8 cellular contexts compared by ENCODE assay signal in genomic region chr2:75646583-75647425, GRCh38. TPM values are rescaled to one million over a fixed set of nuclear protein-coding genes. Genes with fewer than 3 reads are reported as not detected.
A peak's percentile ranks its signal among the peaks of the same experiment; 100 is the strongest.
DNase-seq lines count a peak whose midpoint lies in the region; ATAC-seq and TF ChIP-seq lines count a peak whose summit lies in the region.

Gene MRPL19, plus strand, starts transcription at chr2:75646783. Its CDS starts 25 bp downstream, at chr2:75646808.

- H2BK20ac ChIP-seq in H9 (ENCODE audit: low read depth, low read length, poor library complexity, severe bottlenecking): no peak within 1 kb of the TSS

- no peaks in the 10 kb centered on the region for H4K20me1 ChIP-seq in H9 (ENCODE audit: control insufficient read depth, insufficient read depth, insufficient read length)
- H4K20me1 ChIP-seq in neural cell (ENCODE audit: insufficient read depth): no peaks in the 10 kb centered on the region

- peak within 1 kb of the TSS; percentile 39 for H3K4me2 ChIP-seq in H9 (ENCODE audit: insufficient read depth, insufficient read length, low read length)
- H3K4me2 ChIP-seq in neural cell (ENCODE audit: low read length): peak within 1 kb of the TSS; percentile 99

- peak; percentile 96 for DNase-seq in G401 (ENCODE audit: low spot score)
- DNase-seq in H9: peak; percentile 92
- peak; percentile 91 for DNase-seq in M059J (ENCODE audit: low read depth)
- DNase-seq in SIG-M5 (lab: John Stamatoyannopoulos, UW): peak; percentile 68
- peak; percentile 89 for DNase-seq in activated effector memory CD4-positive, alpha-beta T cell treated with anti-CD3 and anti-CD28 coated beads, Interleukin-2, amount 50 U/mL, for 16 hours
- DNase-seq in fibroblast of villous mesenchyme (ENCODE audit: low read depth): peak; percentile 94
- DNase-seq in stimulated activated naive CD8-positive, alpha-beta T cell treated with anti-CD3 and anti-CD28 coated beads, Interleukin-15, amount 100 ng/mL, for 72 hours: peak; percentile 69 to 83

- no peak within 1 kb of the TSS for H2BK15ac ChIP-seq in H9 (ENCODE audit: low read depth, low read length)

- no peaks in the 10 kb centered on the region for H3K9me3 ChIP-seq in H9 (ENCODE audit: control insufficient read depth, low read depth, low read length)
- no peaks in the 10 kb centered on the region for H3K9me3 ChIP-seq in neural cell (ENCODE audit: low read length)

- no peaks in the 10 kb centered on the region for H3F3A ChIP-seq in neural cell (ENCODE audit: insufficient read depth, low read length, poor library complexity, severe bottlenecking)

- H3K79me2 ChIP-seq in H9 (ENCODE audit: insufficient read depth, low read length) (no peaks in the 10 kb centered on the region), neural cell (replicated peaks; ENCODE audit: insufficient read depth, low read length) (peaks cover 14% of the 10 kb centered on the region)

- H2AFZ ChIP-seq in H9 (ENCODE audit: low read length) (peak within 1 kb of the TSS; percentile 84), neural cell (ENCODE audit: low read depth, low read length) (peak within 1 kb of the TSS; percentile 86)

- H3K9me3 Mint-ChIP-seq in H9: no peaks in the 10 kb centered on the region
- H3K9me3 Mint-ChIP-seq in stimulated activated naive CD8-positive, alpha-beta T cell treated with anti-CD3 and anti-CD28 coated beads, Interleukin-15, amount 100 ng/mL, for 72 hours: peaks cover 0 to 6% of the 10 kb centered on the region in 2 donors

- no peak within 1 kb of the TSS for H2BK12ac ChIP-seq in H9 (ENCODE audit: insufficient read length, low read depth, low read length)

- TF ChIP-seq CTCF in H9 (conservative IDR thresholded peaks at IDR 0.05): no peak
- no peak for TF ChIP-seq CTCF in fibroblast of villous mesenchyme (IDR thresholded peaks at IDR 0.05; ENCODE audit: insufficient read depth, low read depth, low read length)
- TF ChIP-seq CTCF in neural cell (IDR thresholded peaks at IDR 0.05; ENCODE audit: poor library complexity, severe bottlenecking): no peak

- H3K56ac ChIP-seq in H9 (ENCODE audit: insufficient read length, low read depth, low read length): no peak within 1 kb of the TSS

- H3K36me3 Mint-ChIP-seq in H9 (ENCODE audit: insufficient read depth in 1 of 3, low read depth in 3 of 3): peaks cover 15 to 33% (median 30%) of the 10 kb centered on the region in 3 experiments; a peak in 6 of 7 replicates

- peaks cover 5% of the 10 kb centered on the region for H3K36me3 ChIP-seq in neural cell (ENCODE audit: insufficient read depth, low read length)

- H3K27me3 Mint-ChIP-seq in H9 (ENCODE audit: low read depth): no peaks in the 10 kb centered on the region
- no peaks in the 10 kb centered on the region for H3K27me3 Mint-ChIP-seq in stimulated activated naive CD8-positive, alpha-beta T cell treated with anti-CD3 and anti-CD28 coated beads, Interleukin-15, amount 100 ng/mL, for 72 hours

- in situ Hi-C loops in G401 (cut with HindIII; ENCODE audit: low sequenced_read_pairs): no loop called here

- H2AK5ac ChIP-seq in H9 (ENCODE audit: insufficient read length, low read length): no peak within 1 kb of the TSS

- H3K27ac Mint-ChIP-seq in H9: peak within 1 kb of the TSS; percentile 91 to 96 (median 92)
- H3K27ac Mint-ChIP-seq in stimulated activated naive CD8-positive, alpha-beta T cell treated with anti-CD3 and anti-CD28 coated beads, Interleukin-15, amount 100 ng/mL, for 72 hours: peak within 1 kb of the TSS; percentile 97 to 99

- H3K27me3 ChIP-seq in H9 (ENCODE audit: insufficient read depth, low read length): no peaks in the 10 kb centered on the region
- H3K27me3 ChIP-seq in neural cell (ENCODE audit: insufficient read depth, low read depth, low read length): no peaks in the 10 kb centered on the region

- H3K27ac ChIP-seq in H9 (ENCODE audit: insufficient read length, low read depth, low read length) (no peak within 1 kb of the TSS), neural cell (ENCODE audit: low read length) (peak within 1 kb of the TSS; percentile 62)

- peaks cover 4% of the 10 kb centered on the region for H3K23me2 ChIP-seq in H9 (ENCODE audit: insufficient read length, low read depth, low read length, poor library complexity, severe bottlenecking)

- H3K79me1 ChIP-seq in H9 (ENCODE audit: insufficient read depth, low read depth, low read length, poor library complexity, severe bottlenecking): no peaks in the 10 kb centered on the region

- ATAC-seq in stimulated activated naive CD8-positive, alpha-beta T cell treated with anti-CD3 and anti-CD28 coated beads, Interleukin-15, amount 100 ng/mL, for 72 hours: peak; percentile 96

- no peaks in the 10 kb centered on the region for H3K9me2 ChIP-seq in neural cell (ENCODE audit: insufficient read depth, low read length)

- H3K18ac ChIP-seq in H9 (ENCODE audit: insufficient read length, low read depth, low read length): peak within 1 kb of the TSS; percentile 68

- H3K4ac ChIP-seq in H9 (ENCODE audit: low read depth, low read length): no peak within 1 kb of the TSS

- H3K4me3 ChIP-seq in fibroblast of villous mesenchyme (ENCODE audit: low read depth, low read length) (peak within 1 kb of the TSS; percentile 95), neural cell (ENCODE audit: low read length) (peak within 1 kb of the TSS; percentile 81)

- H4K5ac ChIP-seq in H9 (ENCODE audit: insufficient read length, low read depth, low read length): peak within 1 kb of the TSS; percentile 2

- H3K4me3 Mint-ChIP-seq in H9: peak within 1 kb of the TSS; percentile 90 to 94
- H3K4me3 Mint-ChIP-seq in stimulated activated naive CD8-positive, alpha-beta T cell treated with anti-CD3 and anti-CD28 coated beads, Interleukin-15, amount 100 ng/mL, for 72 hours: peak within 1 kb of the TSS; percentile 92 to 97

- no peak within 1 kb of the TSS for H4K8ac ChIP-seq in H9 (replicated peaks; ENCODE audit: insufficient read length, low read depth, low read length)

- H3K4me1 ChIP-seq in H9 (ENCODE audit: insufficient read depth, low read length): no peaks in the 10 kb centered on the region

- no peak within 1 kb of the TSS for H2BK120ac ChIP-seq in H9 (ENCODE audit: low read depth, low read length, poor library complexity, severe bottlenecking)

- TF ChIP-seq RAD21 in neural cell (conservative IDR thresholded peaks at IDR 0.05): no peak

- peaks cover 2 to 9% of the 10 kb centered on the region in 2 experiments; a peak in 1 of 4 replicates for H3K4me1 Mint-ChIP-seq in H9
- peaks cover 36% of the 10 kb centered on the region for H3K4me1 Mint-ChIP-seq in stimulated activated naive CD8-positive, alpha-beta T cell treated with anti-CD3 and anti-CD28 coated beads, Interleukin-15, amount 100 ng/mL, for 72 hours

- H3K9ac ChIP-seq in H9 (ENCODE audit: extremely low read depth, insufficient read length, low read length): peak within 1 kb of the TSS; percentile 78
- H3K9ac ChIP-seq in neural cell (ENCODE audit: low read length): peak within 1 kb of the TSS; percentile 85

- H2BK5ac ChIP-seq in H9 (ENCODE audit: insufficient read length, low read length): no peak within 1 kb of the TSS

- H4K91ac ChIP-seq in H9 (ENCODE audit: insufficient read length, low read depth, low read length): no peak within 1 kb of the TSS

- TF ChIP-seq EP300 in neural cell (conservative IDR thresholded peaks at IDR 0.05; ENCODE audit: poor library complexity, severe bottlenecking): peak; percentile 55

- no CpG with 5 or more reads among the region's 60 CpGs for WGBS in H9 (ENCODE audit: extremely low coverage, insufficient read length, low lambda C conversion rate)

- H3K23ac ChIP-seq in H9 (ENCODE audit: insufficient read length, low read depth, low read length): no peak within 1 kb of the TSS

- peak within 1 kb of the TSS; percentile 66 for H3K14ac ChIP-seq in H9 (ENCODE audit: insufficient read depth, low read length)

- no peak within 1 kb of the TSS for H3T11ph ChIP-seq in H9 (ENCODE audit: low read length)

TF ChIP-seq in neural cell, 6 proteins besides CTCF, POLR2A, EP300 and RAD21:
- TF ChIP-seq EZH2 (IDR thresholded peaks at IDR 0.05; ENCODE audit: borderline replicate concordance, insufficient read depth, low read length, poor library complexity, severe bottlenecking) (no peak), SMC3 (conservative IDR thresholded peaks at IDR 0.05; ENCODE audit: poor library complexity) (peak; percentile 19), TAF1 (IDR thresholded peaks at IDR 0.05; ENCODE audit: low read depth) (no peak), MXI1 (conservative IDR thresholded peaks at IDR 0.05; ENCODE audit: poor library complexity, severe bottlenecking) (peak; percentile 89), POLR2AphosphoS5 (IDR thresholded peaks at IDR 0.05) (peak; percentile 94), REST (IDR thresholded peaks at IDR 0.05; ENCODE audit: borderline replicate concordance) (no peak)
TF ChIP-seq in neural cell: peak in this region for 3.

RNA-seq across cellular contexts. Expression of gene MRPL19, which starts in this region (rescaled TPM):
- total RNA-seq in G401 (2014; rRNA removed; shearing (Covaris generic)): 91.3 and 117 TPM in 2 replicates
- total RNA-seq in H9 (2021): 70.0 and 73.0 TPM in 2 replicates
- total RNA-seq in M059J (2014; rRNA removed; shearing (Covaris generic)): 51.0 and 71.6 TPM in 2 replicates
- 42.8 and 45.3 TPM in 2 replicates for total RNA-seq in fibroblast of villous mesenchyme
- 28.1 and 36.7 TPM in 2 replicates for polyA plus RNA-seq in neural cell
- polyA minus RNA-seq in neural cell: 43.1 and 58.5 TPM in 2 replicates
